ENCODE assay signal across 8 cellular contexts in genomic region chr2:47724221-47724981, GRCh38. TPM values are rescaled to one million over a fixed set of nuclear protein-coding genes. Genes with fewer than 3 reads are reported as not detected.
DNase-seq lines count a peak whose midpoint lies in the region; ATAC-seq and TF ChIP-seq lines count a peak whose summit lies in the region.

No MANE protein-coding gene starts in this region.

- no peaks in the 10 kb centered on the region for H3K79me2 ChIP-seq in SK-N-SH (ENCODE audit: insufficient read depth)

- H3K36me3 ChIP-seq in SK-N-SH (replicated peaks in 1 of 2; ENCODE audit: control insufficient read depth in 1 of 2, insufficient read depth in 2 of 2, low read length in 1 of 2) = no peaks in the 10 kb centered on the region

- 48% methylated on average over 9 of the region's 9 CpGs for WGBS in SK-N-SH (ENCODE audit: low lambda C conversion rate)

- POLR2A ChIA-PET in SK-N-SH (lab: Yijun Ruan, JAX) = no interaction called here

- no peak for TF ChIP-seq POLR2A in NB4 (IDR thresholded peaks at IDR 0.05; ENCODE audit: extremely low read depth, insufficient read length)

- H3K4me2 ChIP-seq in SK-N-SH = no peak overlapping the region

- H3K27ac ChIP-seq in SK-N-SH (ENCODE audit: low read depth in 2 of 2, low read length in 1 of 2) = no peak overlapping the region

- no peak overlapping the region for H2AFZ ChIP-seq in SK-N-SH (ENCODE audit: low read depth)

- no peaks in the 10 kb centered on the region for H3K4me1 ChIP-seq in SK-N-SH (ENCODE audit: control insufficient read depth in 1 of 2, insufficient read depth in 2 of 2, low read depth in 1 of 2, low read length in 1 of 2)

- peak; percentile 89 for ATAC-seq in GM18519 (IDR thresholded peaks at IDR 0.05; ENCODE audit: low FRiP score, unreplicated experiment)
- ATAC-seq in HG02642 (IDR thresholded peaks at IDR 0.05; ENCODE audit: poor library complexity, unreplicated experiment) = peak; percentile 87

- CTCF ChIA-PET in SK-N-SH (lab: Yijun Ruan, JAX) = interaction anchor here (1.1 kb wide), 1 partner anchor 12 kb away, joined by 3 read pairs; no protein-coding TSS in a partner anchor

- no peak for TF ChIP-seq RAD21 in SK-N-SH (IDR thresholded peaks at IDR 0.05; ENCODE audit: low read length)

- DNase-seq in NB4 (ENCODE audit: low read depth) (peak; percentile 34), left kidney (ENCODE audit: low read depth, low spot score) (peak; percentile 35), NCI-H146 (lab: John Stamatoyannopoulos, UW) (no peak), HuH-7 (ENCODE audit: low spot score) (no peak), NCI-H748 (lab: John Stamatoyannopoulos, UW; ENCODE audit: unreplicated experiment) (no peak), SK-N-SH (no peak)

- no peaks in the 10 kb centered on the region for H3K9me3 ChIP-seq in SK-N-SH

- H4K20me1 ChIP-seq in SK-N-SH (ENCODE audit: insufficient read depth) = no peaks in the 10 kb centered on the region

- no peaks in the 10 kb centered on the region for H3F3A ChIP-seq in SK-N-SH (replicated peaks; ENCODE audit: insufficient read depth)

- TF ChIP-seq CTCF in NB4 (IDR thresholded peaks at IDR 0.05; ENCODE audit: low read depth, low read length) (no peak), SK-N-SH (IDR thresholded peaks at IDR 0.05) (no peak)

- no peak overlapping the region for H3K4me3 ChIP-seq in NB4 (ENCODE audit: low read depth, low read length)
- no peak overlapping the region for H3K4me3 ChIP-seq in SK-N-SH (ENCODE audit: low read depth in 2 of 2, low read length in 1 of 2)

- no peaks in the 10 kb centered on the region for H3K9me2 ChIP-seq in SK-N-SH

- no peak overlapping the region for H3K9ac ChIP-seq in SK-N-SH

- no peak for TF ChIP-seq EP300 in SK-N-SH (IDR thresholded peaks at IDR 0.05; ENCODE audit: borderline replicate concordance in 1 of 2, low read depth in 1 of 2, low read length in 1 of 2)

- H3K27me3 ChIP-seq in SK-N-SH (ENCODE audit: insufficient read depth) = no peaks in the 10 kb centered on the region

TF ChIP-seq in SK-N-SH, 30 proteins besides CTCF, POLR2A, EP300 and RAD21:
- no peak for TF ChIP-seq RCOR1 (IDR thresholded peaks at IDR 0.05; ENCODE audit: low read length)
- TF ChIP-seq NFIC (IDR thresholded peaks at IDR 0.05; ENCODE audit: borderline replicate concordance) = no peak
- no peak for TF ChIP-seq ELF1 (IDR thresholded peaks at IDR 0.05)
- no peak for TF ChIP-seq FOSL2 (IDR thresholded peaks at IDR 0.05; ENCODE audit: borderline replicate concordance, low read depth)
- no peak for TF ChIP-seq USF1 (IDR thresholded peaks at IDR 0.05; ENCODE audit: borderline replicate concordance, low read depth)
- no peak for TF ChIP-seq USF2 (IDR thresholded peaks at IDR 0.05; ENCODE audit: borderline replicate concordance, low read depth, low read length)
- no peak for TF ChIP-seq RFX5 (IDR thresholded peaks at IDR 0.05; ENCODE audit: low read length)
- TF ChIP-seq SIN3A (IDR thresholded peaks at IDR 0.05; ENCODE audit: borderline replicate concordance, low read depth, low read length) = no peak
- TF ChIP-seq NRF1 (IDR thresholded peaks at IDR 0.05; ENCODE audit: low read depth, low read length) = no peak
- no peak for TF ChIP-seq REST (IDR thresholded peaks at IDR 0.05; ENCODE audit: low read depth, low read length)
- no peak for TF ChIP-seq GABPA (IDR thresholded peaks at IDR 0.05; ENCODE audit: low read depth)
- TF ChIP-seq CHD2 (IDR thresholded peaks at IDR 0.05; ENCODE audit: low read length, partially characterized antibody) = no peak
- no peak for TF ChIP-seq FOXM1 (IDR thresholded peaks at IDR 0.05; ENCODE audit: low read depth)
- TF ChIP-seq TCF12 (IDR thresholded peaks at IDR 0.05) = no peak
- no peak for TF ChIP-seq RXRA (IDR thresholded peaks at IDR 0.05; ENCODE audit: borderline replicate concordance, low read depth)
- TF ChIP-seq FOXJ3 (CRISPR knock-in tag; IDR thresholded peaks at IDR 0.05) = no peak

RNA-seq across cellular contexts. Expression of gene MSH6, which starts 58.5 kb away (rescaled TPM):
- polyA plus RNA-seq in SK-N-SH (2012; rRNA removed) = 16.4 and 16.6 TPM in 2 replicates
- polyA plus RNA-seq in SK-N-SH (2012; cell fraction: cytosol; rRNA removed) = 25.0 and 34.0 TPM in 2 replicates
- polyA plus RNA-seq in SK-N-SH (2012; cell fraction: nucleus; rRNA removed) = 11.8 and 19.6 TPM in 2 replicates

Comparison
In these comparisons a context has a peak if more than half of its experiments do, and no peak if none do; other contexts are left out.
1. DNase-seq: peak in NB4 (single experiment) and left kidney (single experiment); none in NCI-H146 (single experiment), HuH-7 (single experiment), NCI-H748 (single experiment) and SK-N-SH (single experiment).